15 cellular contexts compared by ENCODE assay signal in genomic region chr5:164422400-164422799, GRCh38.
A peak's percentile ranks its signal among the peaks of the same experiment; 100 is the strongest.
DNase-seq lines count a peak whose midpoint lies in the region; ATAC-seq and TF ChIP-seq lines count a peak whose summit lies in the region.
"Had no signal": no experiment of that assay in that cellular context is flagged by ENCODE, and none has a peak within 500 bp of the region (broad histone marks: within the 10 kb centered on the region; RNA-seq: fewer than 3 reads in every experiment).

No MANE protein-coding gene starts in this region.

- POLR2A ChIA-PET in MCF 10A (lab: Yijun Ruan, JAX): no interaction called here

- H3K36me3 ChIP-seq in breast epithelium: no peaks in the 10 kb centered on the region
- H3K36me3 ChIP-seq: thyroid gland had no signal

- peaks cover 3 to 33% of the 10 kb centered on the region in 2 donors for H3K9me3 ChIP-seq in breast epithelium
- H3K9me3 ChIP-seq: thyroid gland had no signal

- H3K27ac Mint-ChIP-seq in MCF 10A (ENCODE audit: low read depth, unreplicated experiment) (no peak overlapping the region), glutamatergic neuron (ENCODE audit: unreplicated experiment) (peak overlapping the region; percentile 53)

- H3K4me3 Mint-ChIP-seq in MCF 10A (ENCODE audit: unreplicated experiment) (no peak overlapping the region), glutamatergic neuron (ENCODE audit: unreplicated experiment) (no peak overlapping the region)

- BruUV-seq in MCF 10A (replicated peaks; lab: Mats Ljungman, UMichigan): no TSS peak

- CTCF ChIA-PET in MCF 10A (lab: Yijun Ruan, JAX): interaction anchor here (0.6 kb wide), 1 partner anchor 11 kb away, joined by 3 read pairs; no protein-coding TSS in a partner anchor

- H3K36me3 Mint-ChIP-seq in MCF 10A (ENCODE audit: insufficient read depth, unreplicated experiment): no peaks in the 10 kb centered on the region
- H3K36me3 Mint-ChIP-seq in glutamatergic neuron (ENCODE audit: unreplicated experiment): peaks cover 37% of the 10 kb centered on the region

- TF ChIP-seq POLR2A in breast epithelium (IDR thresholded peaks at IDR 0.05): no peak

- H3K27me3 ChIP-seq in breast epithelium: no peaks in the 10 kb centered on the region
- H3K27me3 ChIP-seq: thyroid gland had no signal

- TF ChIP-seq CTCF in MCF 10A (IDR thresholded peaks at IDR 0.05; ENCODE audit: unreplicated experiment): no peak
- TF ChIP-seq CTCF in breast epithelium (IDR thresholded peaks at IDR 0.05): no peak
- peak; percentile 26 for TF ChIP-seq CTCF in glutamatergic neuron (IDR thresholded peaks at IDR 0.05; ENCODE audit: partially characterized antibody, unreplicated experiment)

- H3K4me1 Mint-ChIP-seq in MCF 10A (ENCODE audit: insufficient read depth, unreplicated experiment) (no peaks in the 10 kb centered on the region), glutamatergic neuron (ENCODE audit: low read depth, unreplicated experiment) (peaks cover 6% of the 10 kb centered on the region)

- H3K4me3 ChIP-seq in breast epithelium: no peak overlapping the region
- H3K4me3 ChIP-seq: thyroid gland had no signal

- no peak overlapping the region for H3K27ac ChIP-seq in breast epithelium
- H3K27ac ChIP-seq: thyroid gland had no signal

- intact Hi-C loops in MCF 10A (cut with micrococcal nuclease) (no loop called here), breast epithelium (cut with DNase I; ENCODE audit: low total_unique reads) (no loop called here)

- no peaks in the 10 kb centered on the region for H3K27me3 Mint-ChIP-seq in MCF 10A (ENCODE audit: insufficient read depth, unreplicated experiment)
- no peaks in the 10 kb centered on the region for H3K27me3 Mint-ChIP-seq in glutamatergic neuron (ENCODE audit: unreplicated experiment)

- H3K9me3 Mint-ChIP-seq in MCF 10A (ENCODE audit: unreplicated experiment): peaks cover 15% of the 10 kb centered on the region
- peaks cover 10% of the 10 kb centered on the region for H3K9me3 Mint-ChIP-seq in glutamatergic neuron (ENCODE audit: unreplicated experiment)

- no peak for ATAC-seq in HG02840 (IDR thresholded peaks at IDR 0.05; ENCODE audit: low FRiP score, unreplicated experiment)
- ATAC-seq in GM21360 (IDR thresholded peaks at IDR 0.05; ENCODE audit: unreplicated experiment): no peak
- ATAC-seq: HCT116, right cardiac atrium had no signal

- H3K4me1 ChIP-seq in breast epithelium: no peaks in the 10 kb centered on the region
- H3K4me1 ChIP-seq: thyroid gland had no signal

- DNase-seq in MCF 10A (ENCODE audit: unreplicated experiment) (peak; percentile 8), breast epithelium (ENCODE audit: low spot score in 2 of 2) (no peak), amniotic epithelial cell (ENCODE audit: low read depth) (peak; percentile 54), glutamatergic neuron (peak; percentile 51), inferior parietal cortex (ENCODE audit: extremely low spot score) (no peak)
- DNase-seq in activated CD4-positive, alpha-beta T cell treated with anti-CD3 and anti-CD28 coated beads for 4 hours: no peak
- DNase-seq: activated CD8-positive, alpha-beta memory T cell treated with anti-CD3 and anti-CD28 coated beads, Interleukin-2, amount 50 U/mL, for 4 hours; amniotic stem cell; OCI-M1; right cardiac atrium; T-helper 9 cell had no signal

Comparison
In these comparisons a context has a peak if more than half of its experiments do, and no peak if none do; other contexts are left out.
1. DNase-seq: peak in MCF 10A (single experiment), amniotic epithelial cell (single experiment) and glutamatergic neuron (single experiment); none in breast epithelium (0 of 2), activated CD4-positive, alpha-beta T cell treated with anti-CD3 and anti-CD28 coated beads for 4 hours (0 of 2) and inferior parietal cortex (single experiment).